Comparison of ENCODE assay signal across 10 cellular contexts in genomic region chr1:202710070-202711025, GRCh38. TPM values are rescaled to one million over a fixed set of nuclear protein-coding genes. Genes with fewer than 3 reads are reported as not detected.
DNase-seq lines count a peak whose midpoint lies in the region; ATAC-seq and TF ChIP-seq lines count a peak whose summit lies in the region.
"Had no signal": no experiment of that assay in that cellular context is flagged by ENCODE, and none has a peak within 500 bp of the region (broad histone marks: within the 10 kb centered on the region; RNA-seq: fewer than 3 reads in every experiment).

Gene SYT2, minus strand, starts transcription at chr1:202710454. Its CDS starts 104,682 bp downstream, at chr1:202605772.

- no peak within 1 kb of the TSS for H3K4me3 Mint-ChIP-seq in activated T-cell treated with anti-CD3 and anti-CD28 coated beads, Interleukin-2, amount 50 U/mL, for 24 hours
- peak within 1 kb of the TSS; percentile 74 for H3K4me3 Mint-ChIP-seq in glutamatergic neuron (ENCODE audit: unreplicated experiment)
- H3K4me3 Mint-ChIP-seq: natural killer cell treated with Interleukin-12 subunit alpha and Interleukin-12 subunit beta and Interleukin-15 and Interleukin-18, amount 100 ng/mL, for 72 hours; T-helper 1 cell treated with Interleukin-12 subunit alpha and Interleukin-12 subunit beta and Interleukin-4 antibody, amounts not matched to agents 30 μg/mL and 1 μg/mL, for 36 hours had no signal

- H4K20me1 ChIP-seq in SK-N-SH (ENCODE audit: insufficient read depth): no peaks in the 10 kb centered on the region

- H3K9ac ChIP-seq in SK-N-SH: no peak within 1 kb of the TSS

- H2AFZ ChIP-seq in SK-N-SH (ENCODE audit: low read depth): no peak within 1 kb of the TSS

- H3F3A ChIP-seq in SK-N-SH (replicated peaks; ENCODE audit: insufficient read depth): no peaks in the 10 kb centered on the region

- no peak within 1 kb of the TSS for H3K27ac Mint-ChIP-seq in activated T-cell treated with anti-CD3 and anti-CD28 coated beads, Interleukin-2, amount 50 U/mL, for 24 hours
- H3K27ac Mint-ChIP-seq in glutamatergic neuron (ENCODE audit: unreplicated experiment): no peak within 1 kb of the TSS
- H3K27ac Mint-ChIP-seq: natural killer cell treated with Interleukin-12 subunit alpha and Interleukin-12 subunit beta and Interleukin-15 and Interleukin-18, amount 100 ng/mL, for 72 hours; T-helper 1 cell treated with Interleukin-12 subunit alpha and Interleukin-12 subunit beta and Interleukin-4 antibody, amounts not matched to agents 30 μg/mL and 1 μg/mL, for 36 hours had no signal

- H3K4me3 ChIP-seq in SK-N-SH (ENCODE audit: low read depth in 2 of 2, low read length in 1 of 2) (peak within 1 kb of the TSS; percentile 41 to 51; a peak in 3 of 4 replicates), psoas muscle (peak within 1 kb of the TSS; percentile 60)

- peaks cover 8% of the 10 kb centered on the region for H3K4me1 Mint-ChIP-seq in activated T-cell treated with anti-CD3 and anti-CD28 coated beads, Interleukin-2, amount 50 U/mL, for 24 hours (ENCODE audit: low read depth)
- H3K4me1 Mint-ChIP-seq in glutamatergic neuron (ENCODE audit: low read depth, unreplicated experiment): peaks cover 16% of the 10 kb centered on the region

- H3K9me3 ChIP-seq in SK-N-SH (no peaks in the 10 kb centered on the region), psoas muscle (no peaks in the 10 kb centered on the region)

- no peak for TF ChIP-seq RAD21 in SK-N-SH (IDR thresholded peaks at IDR 0.05; ENCODE audit: low read length)

- H3K4me2 ChIP-seq in SK-N-SH: peak within 1 kb of the TSS; percentile 83

- DNase-seq in activated T-cell treated with anti-CD3 and anti-CD28 coated beads for 48 hours (ENCODE audit: low read depth) (peak; percentile 15), SK-N-SH (peak; percentile 88), glutamatergic neuron (peak; percentile 89), psoas muscle (peak; percentile 27 to 50), NCI-H226 (no peak)
- DNase-seq in activated T-cell treated with anti-CD3 and anti-CD28 coated beads, Interleukin-2, amount 50 U/mL, for 24 hours: no peak
- no peak for DNase-seq in effector CD4-positive, alpha-beta T cell

- peaks cover 73% of the 10 kb centered on the region for H3K27me3 Mint-ChIP-seq in activated T-cell treated with anti-CD3 and anti-CD28 coated beads, Interleukin-2, amount 50 U/mL, for 24 hours
- H3K27me3 Mint-ChIP-seq in glutamatergic neuron (ENCODE audit: unreplicated experiment): peaks cover 5% of the 10 kb centered on the region

- no peaks in the 10 kb centered on the region for H3K9me2 ChIP-seq in SK-N-SH

- ATAC-seq in psoas muscle (peak in 3 of 4 donors; percentile 34 to 48 (median 46)), GM21529 (IDR thresholded peaks at IDR 0.05; ENCODE audit: unreplicated experiment) (no peak)

- H3K9me3 Mint-ChIP-seq in activated T-cell treated with anti-CD3 and anti-CD28 coated beads, Interleukin-2, amount 50 U/mL, for 24 hours: no peaks in the 10 kb centered on the region
- peaks cover 3% of the 10 kb centered on the region for H3K9me3 Mint-ChIP-seq in glutamatergic neuron (ENCODE audit: unreplicated experiment)
- H3K9me3 Mint-ChIP-seq: natural killer cell treated with Interleukin-12 subunit alpha and Interleukin-12 subunit beta and Interleukin-15 and Interleukin-18, amount 100 ng/mL, for 72 hours; T-helper 1 cell treated with Interleukin-12 subunit alpha and Interleukin-12 subunit beta and Interleukin-4 antibody, amounts not matched to agents 30 μg/mL and 1 μg/mL, for 36 hours had no signal

- H3K27ac ChIP-seq in SK-N-SH (ENCODE audit: low read depth in 2 of 2, low read length in 1 of 2) (no peak within 1 kb of the TSS), psoas muscle (no peak within 1 kb of the TSS)

- H3K27me3 ChIP-seq in SK-N-SH (ENCODE audit: insufficient read depth): peaks cover 57% of the 10 kb centered on the region
- H3K27me3 ChIP-seq in psoas muscle (ENCODE audit: insufficient read depth in 3 of 3, low read length in 2 of 3): peaks cover 0 to 57% (median 20%) of the 10 kb centered on the region in 3 donors

- WGBS in SK-N-SH (ENCODE audit: low lambda C conversion rate): 32% methylated on average over 16 of the region's 63 CpGs
- WGBS in psoas muscle, 3 donors: 4 to 9% (median 7%) methylated on average over 37 to 63 of the region's 63 CpGs

- H3K4me1 ChIP-seq in SK-N-SH (ENCODE audit: control insufficient read depth in 1 of 2, insufficient read depth in 2 of 2, low read depth in 1 of 2, low read length in 1 of 2): peaks cover 0 to 30% of the 10 kb centered on the region in 2 experiments; a peak in 1 of 4 replicates
- peaks cover 11% of the 10 kb centered on the region for H3K4me1 ChIP-seq in psoas muscle

- CTCF ChIA-PET in SK-N-SH (lab: Yijun Ruan, JAX): interaction anchor here (0.6 to 4.8 kb wide), 7 partner anchors 9 to 557 kb away, joined by 3 to 30 read pairs (median 4); no protein-coding TSS in a partner anchor

- no peak for TF ChIP-seq CTCF in SK-N-SH (IDR thresholded peaks at IDR 0.05)
- TF ChIP-seq CTCF in glutamatergic neuron (IDR thresholded peaks at IDR 0.05; ENCODE audit: partially characterized antibody, unreplicated experiment): peak; percentile 8
- TF ChIP-seq CTCF in psoas muscle (IDR thresholded peaks at IDR 0.05): no peak

- no peaks in the 10 kb centered on the region for H3K79me2 ChIP-seq in SK-N-SH (ENCODE audit: insufficient read depth)

- H3K36me3 ChIP-seq in SK-N-SH (replicated peaks in 1 of 2; ENCODE audit: control insufficient read depth in 1 of 2, insufficient read depth in 2 of 2, low read length in 1 of 2): no peaks in the 10 kb centered on the region
- H3K36me3 ChIP-seq in psoas muscle (ENCODE audit: insufficient read depth in 1 of 2, low read depth in 1 of 2): no peaks in the 10 kb centered on the region

- intact Hi-C loops in psoas muscle (cut with DNase I): loop anchor here in 1 of 2 donors (10.0 kb wide), 1 partner anchor 386 kb away; no protein-coding TSS in a partner anchor

- TF ChIP-seq EP300 in SK-N-SH (IDR thresholded peaks at IDR 0.05; ENCODE audit: borderline replicate concordance in 1 of 2, low read depth in 1 of 2, low read length in 1 of 2): no peak

- POLR2A ChIA-PET in SK-N-SH (lab: Yijun Ruan, JAX): no interaction called here

- H3K36me3 Mint-ChIP-seq in activated T-cell treated with anti-CD3 and anti-CD28 coated beads, Interleukin-2, amount 50 U/mL, for 24 hours (ENCODE audit: low read depth): no peaks in the 10 kb centered on the region
- no peaks in the 10 kb centered on the region for H3K36me3 Mint-ChIP-seq in glutamatergic neuron (ENCODE audit: unreplicated experiment)
- H3K36me3 Mint-ChIP-seq: natural killer cell treated with Interleukin-12 subunit alpha and Interleukin-12 subunit beta and Interleukin-15 and Interleukin-18, amount 100 ng/mL, for 72 hours had no signal

TF ChIP-seq in SK-N-SH, 30 proteins besides CTCF, POLR2A, EP300 and RAD21:
- TF ChIP-seq FOXM1 (IDR thresholded peaks at IDR 0.05; ENCODE audit: low read depth) (no peak), REST (IDR thresholded peaks at IDR 0.05; ENCODE audit: low read depth, low read length) (no peak), IRF3 (IDR thresholded peaks at IDR 0.05; ENCODE audit: low read depth, low read length) (no peak), MEF2A (IDR thresholded peaks at IDR 0.05; ENCODE audit: borderline replicate concordance, low read depth) (no peak), RFX5 (IDR thresholded peaks at IDR 0.05; ENCODE audit: low read length) (no peak), SMC3 (IDR thresholded peaks at IDR 0.05; ENCODE audit: low read depth, low read length) (no peak), FOXJ3 (CRISPR knock-in tag; IDR thresholded peaks at IDR 0.05) (no peak), POLR2AphosphoS5 (IDR thresholded peaks at IDR 0.05; ENCODE audit: low read depth, low read length) (no peak), FOSL2 (IDR thresholded peaks at IDR 0.05; ENCODE audit: borderline replicate concordance, low read depth) (no peak)

RNA-seq across cellular contexts. Expression of gene SYT2, which starts in this region (rescaled TPM):
- polyA plus RNA-seq in SK-N-SH (2012; rRNA removed) (0.03 and 0.05 TPM in 2 replicates), psoas muscle (under 1 TPM in 1 of 3 donors, not detected in 2; 0.01 TPM)
- 0.03 and 0.04 TPM in 2 replicates for polyA plus RNA-seq in SK-N-SH (2012; cell fraction: cytosol; rRNA removed)
- polyA plus RNA-seq in SK-N-SH (2012; cell fraction: nucleus; rRNA removed): 0.05 and 0.06 TPM in 2 replicates
- total RNA-seq in glutamatergic neuron (ENCODE audit: unreplicated experiment) (2.6 TPM), psoas muscle (under 1 TPM in 1 of 4 donors, not detected in 3; 0.02 TPM)
- total RNA-seq: natural killer cell treated with Interleukin-12 subunit alpha and Interleukin-12 subunit beta and Interleukin-15 and Interleukin-18, amount 100 ng/mL, for 72 hours had no signal

Comparison
In these comparisons a context has a peak if more than half of its experiments do, and no peak if none do; other contexts are left out.
1. DNase-seq: peak in activated T-cell treated with anti-CD3 and anti-CD28 coated beads for 48 hours (single experiment) and glutamatergic neuron (single experiment); none in activated T-cell treated with anti-CD3 and anti-CD28 coated beads, Interleukin-2, amount 50 U/mL, for 24 hours (single experiment), effector CD4-positive, alpha-beta T cell (single experiment) and NCI-H226 (single experiment).
2. Peak in DNase-seq, H3K4me3 ChIP-seq and H3K4me2 ChIP-seq in SK-N-SH; RNA of the gene not detected or under 1 TPM.
3. Peak in DNase-seq, ATAC-seq and H3K4me3 ChIP-seq in psoas muscle; RNA of the gene not detected or under 1 TPM.